ENCODE assay signal across 27 cellular contexts in the genomic region with DNA sequence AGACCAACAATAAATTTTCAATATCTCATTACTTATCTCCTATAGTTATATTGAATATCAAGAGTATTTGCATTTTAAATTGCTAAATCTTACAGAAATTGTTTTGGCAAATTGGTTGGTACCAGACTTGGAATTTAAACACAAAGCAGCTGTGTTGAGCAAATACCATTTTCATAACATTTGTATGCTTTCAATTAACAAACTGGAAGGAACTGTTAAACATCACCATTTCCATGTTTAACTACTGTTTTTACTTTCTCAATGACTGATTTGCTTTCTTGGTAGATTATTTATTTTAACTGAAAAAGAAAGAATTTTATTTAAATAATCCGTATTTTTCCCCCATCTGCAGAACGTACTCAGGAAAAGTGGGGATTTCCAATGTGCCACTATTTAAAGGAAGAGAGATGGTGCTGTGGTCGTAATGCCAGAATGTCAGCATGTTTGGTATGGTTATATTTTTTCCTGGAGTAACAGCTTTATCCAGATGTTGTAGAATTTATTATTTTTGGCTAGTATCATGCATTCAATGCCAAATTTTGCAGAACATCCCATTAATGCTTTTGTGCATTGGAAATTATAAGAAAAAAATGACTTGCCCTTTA.
"Had no signal": no experiment of that assay in that cellular context is flagged by ENCODE, and none has a peak within 500 bp of the region (broad histone marks: within the 10 kb centered on the region; RNA-seq: fewer than 3 reads in every experiment).

No MANE protein-coding gene starts in this region.

- DNase-seq: cortex of kidney; effector memory CD8-positive, alpha-beta T cell; foreskin melanocyte; kidney; mesenchymal stem cell; mucosa of descending colon; naive B cell; right lobe of liver; stimulated activated CD4-positive, alpha-beta T cell treated with anti-CD3 and anti-CD28 coated beads, Interleukin-12 subunit alpha, Interleukin-12 subunit beta, amount 100 ng/mL, for 4 hours; stimulated activated CD4-positive, alpha-beta T cell treated with anti-CD3 and anti-CD28 coated beads, Interleukin-1b, Interleukin-23, amount 100 ng/mL, for 48 hours; stimulated activated CD4-positive, alpha-beta T cell treated with anti-CD3 and anti-CD28 coated beads, Interleukin-4, amount 100 ng/mL, for 1 hour; stimulated activated CD8-positive, alpha-beta memory T cell treated with anti-CD3 and anti-CD28 coated beads, Interleukin-4, amount 100 ng/mL, for 48 hours; stimulated activated naive CD4-positive, alpha-beta T cell; stimulated activated naive CD8-positive, alpha-beta T cell treated with anti-CD3 and anti-CD28 coated beads, Interleukin-15, amount 100 ng/mL, for 72 hours; transverse colon; upper lobe of right lung; uterus had no signal

- H3K27ac Mint-ChIP-seq: effector memory CD8-positive, alpha-beta T cell; mesothelial cell of epicardium; naive B cell; natural killer cell treated with Interleukin-12 subunit alpha and Interleukin-12 subunit beta and Interleukin-15 and Interleukin-18, amount 100 ng/mL, for 72 hours; progenitor cell of endocrine pancreas; stimulated activated naive CD8-positive, alpha-beta T cell treated with anti-CD3 and anti-CD28 coated beads, Interleukin-15, amount 100 ng/mL, for 72 hours had no signal

- H3K36me3 Mint-ChIP-seq: mesothelial cell of epicardium; naive B cell; natural killer cell treated with Interleukin-12 subunit alpha and Interleukin-12 subunit beta and Interleukin-15 and Interleukin-18, amount 100 ng/mL, for 72 hours had no signal

- H3K79me2 ChIP-seq: parathyroid adenoma had no signal

- H3K4me1 Mint-ChIP-seq: neural crest cell; stimulated activated naive CD8-positive, alpha-beta T cell treated with anti-CD3 and anti-CD28 coated beads, Interleukin-15, amount 100 ng/mL, for 72 hours had no signal

- H3K4me3 Mint-ChIP-seq: effector memory CD8-positive, alpha-beta T cell; mesothelial cell of epicardium; naive B cell; natural killer cell treated with Interleukin-12 subunit alpha and Interleukin-12 subunit beta and Interleukin-15 and Interleukin-18, amount 100 ng/mL, for 72 hours; neural crest cell; stimulated activated naive CD8-positive, alpha-beta T cell treated with anti-CD3 and anti-CD28 coated beads, Interleukin-15, amount 100 ng/mL, for 72 hours had no signal

- H3K27ac ChIP-seq: neutrophil, parathyroid adenoma, right lobe of liver, suprapubic skin, transverse colon, upper lobe of right lung, uterus had no signal

- ATAC-seq: effector memory CD8-positive, alpha-beta T cell; left lobe of liver; mucosa of descending colon; natural killer cell treated with Interleukin-12 subunit alpha and Interleukin-12 subunit beta and Interleukin-15 and Interleukin-18, amount 100 ng/mL, for 72 hours; right lobe of liver; stimulated activated naive CD8-positive, alpha-beta T cell treated with anti-CD3 and anti-CD28 coated beads, Interleukin-15, amount 100 ng/mL, for 72 hours; upper lobe of right lung had no signal

- H3K9me3 ChIP-seq: mucosa of descending colon, neutrophil, right lobe of liver, suprapubic skin, transverse colon, upper lobe of right lung, uterus had no signal

- H3K9ac ChIP-seq: parathyroid adenoma had no signal

- H3K27me3 Mint-ChIP-seq: effector memory CD8-positive, alpha-beta T cell; naive B cell; natural killer cell treated with Interleukin-12 subunit alpha and Interleukin-12 subunit beta and Interleukin-15 and Interleukin-18, amount 100 ng/mL, for 72 hours; progenitor cell of endocrine pancreas; stimulated activated naive CD8-positive, alpha-beta T cell treated with anti-CD3 and anti-CD28 coated beads, Interleukin-15, amount 100 ng/mL, for 72 hours had no signal

- H3K4me3 ChIP-seq: lung, mucosa of descending colon, right lobe of liver, smooth muscle cell, suprapubic skin, transverse colon, upper lobe of right lung, uterus had no signal

- H3K27me3 ChIP-seq: neutrophil, right lobe of liver, suprapubic skin, transverse colon, upper lobe of right lung, uterus had no signal

- H3K4me2 ChIP-seq: smooth muscle cell had no signal

- H3K4me1 ChIP-seq: parathyroid adenoma, right lobe of liver, suprapubic skin, upper lobe of right lung, uterus had no signal

- H3K9me3 Mint-ChIP-seq: effector memory CD8-positive, alpha-beta T cell; naive B cell; natural killer cell treated with Interleukin-12 subunit alpha and Interleukin-12 subunit beta and Interleukin-15 and Interleukin-18, amount 100 ng/mL, for 72 hours; neural crest cell; stimulated activated naive CD8-positive, alpha-beta T cell treated with anti-CD3 and anti-CD28 coated beads, Interleukin-15, amount 100 ng/mL, for 72 hours had no signal

- H3K36me3 ChIP-seq: neutrophil, right lobe of liver, suprapubic skin, transverse colon, upper lobe of right lung, uterus had no signal

- H2AFZ ChIP-seq: parathyroid adenoma had no signal
